8 cellular contexts compared by ENCODE assay signal in the genomic region with DNA sequence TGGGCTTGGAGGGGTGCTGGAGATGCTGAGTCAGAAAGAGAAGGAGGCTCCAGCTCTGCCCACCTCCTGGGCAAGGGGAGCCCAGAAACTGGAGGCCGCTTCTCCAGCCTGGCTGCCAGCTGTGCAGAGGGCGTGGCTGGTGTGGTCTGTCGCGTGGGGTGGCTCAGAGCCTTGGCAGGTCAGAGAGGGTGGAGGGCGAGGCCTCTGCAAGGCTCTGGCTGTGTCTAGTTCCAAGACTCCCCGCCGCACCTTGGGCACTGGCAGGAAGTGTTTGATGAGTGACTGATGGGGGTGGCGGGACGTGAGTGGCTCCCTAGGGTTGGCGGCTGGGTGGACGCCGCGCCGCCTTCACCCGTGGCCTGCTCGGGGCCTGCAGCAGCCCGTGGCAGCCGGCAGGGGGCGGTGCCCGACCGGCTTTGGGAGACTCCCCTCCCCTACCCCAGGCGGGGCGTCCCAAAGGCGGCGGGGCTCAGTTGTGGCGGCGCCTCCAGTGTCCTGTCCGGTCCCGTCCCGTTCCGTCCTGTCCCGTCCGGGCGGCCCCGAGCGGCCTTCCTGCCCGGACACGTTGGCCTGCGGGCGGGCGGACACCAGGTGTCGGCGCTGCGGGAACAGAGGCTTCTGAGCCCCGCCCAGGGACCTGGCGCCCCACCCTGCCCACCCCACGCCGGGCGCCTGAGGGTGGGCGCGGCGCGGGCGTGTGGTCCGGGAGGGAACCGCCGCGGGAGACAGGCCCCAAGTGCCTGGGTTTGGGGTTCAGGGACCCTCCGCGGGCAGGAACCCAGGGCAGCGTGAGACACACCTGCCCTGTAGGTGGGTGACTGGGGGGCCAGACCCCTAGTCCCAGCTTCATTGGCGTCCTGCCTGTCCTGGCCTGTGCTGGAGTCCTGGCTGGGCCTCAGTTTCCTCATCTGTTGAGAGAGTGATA. TPM values are rescaled to one million over a fixed set of nuclear protein-coding genes. Genes with fewer than 3 reads are reported as not detected.
DNase-seq lines count a peak whose midpoint lies in the region; ATAC-seq and TF ChIP-seq lines count a peak whose summit lies in the region.

No MANE protein-coding gene starts in this region.

- ATAC-seq in HG02763 (IDR thresholded peaks at IDR 0.05; ENCODE audit: unreplicated experiment) = no peak

- no peaks in the 10 kb centered on the region for H3K9me3 Mint-ChIP-seq in chondrocyte (ENCODE audit: low read depth)

- peak; percentile 94 for TF ChIP-seq CTCF in chondrocyte (IDR thresholded peaks at IDR 0.05)
- TF ChIP-seq CTCF in liver (IDR thresholded peaks at IDR 0.05; ENCODE audit: low read depth, low read length, missing input control) = peak; percentile 73

- no peak overlapping the region for H3K4me3 Mint-ChIP-seq in chondrocyte (ENCODE audit: unreplicated experiment)

- H3K36me3 Mint-ChIP-seq in chondrocyte (ENCODE audit: low read depth) = no peaks in the 10 kb centered on the region

- no peaks in the 10 kb centered on the region for H3K36me3 ChIP-seq in liver (ENCODE audit: control insufficient read depth in 4 of 4, insufficient read depth in 3 of 4, low read depth in 1 of 4, low read length in 3 of 4)

- peaks cover 0 to 2% (median under 1%) of the 10 kb centered on the region in 4 donors for H3K4me1 ChIP-seq in liver (ENCODE audit: control insufficient read depth in 4 of 4, insufficient read depth in 4 of 4, low read length in 3 of 4)

- peak overlapping the region; percentile 65 for H3K27ac Mint-ChIP-seq in chondrocyte (ENCODE audit: unreplicated experiment)

- H3K27me3 Mint-ChIP-seq in chondrocyte (ENCODE audit: low read depth) = no peaks in the 10 kb centered on the region

- H3K9ac ChIP-seq in liver (ENCODE audit: low read depth in 1 of 2, low read length in 2 of 2) = no peak overlapping the region

- H3K27me3 ChIP-seq in liver (ENCODE audit: control insufficient read depth in 4 of 4, insufficient read depth in 4 of 4, low read length in 3 of 4) = no peaks in the 10 kb centered on the region

- no peak overlapping the region for H3K27ac ChIP-seq in liver (ENCODE audit: low read depth in 1 of 2, low read length in 2 of 2)

- H3K4me3 ChIP-seq in liver (ENCODE audit: low read depth in 1 of 3, low read length in 3 of 3) = peak overlapping the region in 1 of 3 donors; percentile 38

- peak in 1 of 2 donors; percentile 75 for TF ChIP-seq RAD21 in liver (IDR thresholded peaks at IDR 0.05)

- H3K9me3 ChIP-seq in liver (ENCODE audit: control insufficient read depth in 4 of 4, low read length in 3 of 4) = no peaks in the 10 kb centered on the region

- peak; percentile 27 for DNase-seq in CMK (ENCODE audit: low read depth)
- peak; percentile 90 for DNase-seq in HuH-7.5 (ENCODE audit: low spot score)
- peak; percentile 51 to 52 for DNase-seq in activated CD4-positive, alpha-beta T cell treated with anti-CD3 and anti-CD28 coated beads for 24 hours (ENCODE audit: low read depth in 2 of 2)
- no peak for DNase-seq in chondrocyte (ENCODE audit: low spot score)
- peak; percentile 42 to 61 (median 47) for DNase-seq in stimulated activated CD4-positive, alpha-beta T cell treated with anti-CD3 and anti-CD28 coated beads, TNF-alpha, amount 100 ng/mL, for 24 hours (ENCODE audit: low read depth in 3 of 3)
- no peak for DNase-seq in dedifferentiated amniotic fluid mesenchymal stem cell (ENCODE audit: extremely low spot score)

- 16% methylated on average over 62 of the region's 62 CpGs for WGBS in liver

- H3K4me1 Mint-ChIP-seq in chondrocyte (ENCODE audit: low read depth) = peaks cover 55% of the 10 kb centered on the region

TF ChIP-seq in liver, 16 proteins besides CTCF, POLR2A, EP300 and RAD21:
- TF ChIP-seq, protein P1, sequence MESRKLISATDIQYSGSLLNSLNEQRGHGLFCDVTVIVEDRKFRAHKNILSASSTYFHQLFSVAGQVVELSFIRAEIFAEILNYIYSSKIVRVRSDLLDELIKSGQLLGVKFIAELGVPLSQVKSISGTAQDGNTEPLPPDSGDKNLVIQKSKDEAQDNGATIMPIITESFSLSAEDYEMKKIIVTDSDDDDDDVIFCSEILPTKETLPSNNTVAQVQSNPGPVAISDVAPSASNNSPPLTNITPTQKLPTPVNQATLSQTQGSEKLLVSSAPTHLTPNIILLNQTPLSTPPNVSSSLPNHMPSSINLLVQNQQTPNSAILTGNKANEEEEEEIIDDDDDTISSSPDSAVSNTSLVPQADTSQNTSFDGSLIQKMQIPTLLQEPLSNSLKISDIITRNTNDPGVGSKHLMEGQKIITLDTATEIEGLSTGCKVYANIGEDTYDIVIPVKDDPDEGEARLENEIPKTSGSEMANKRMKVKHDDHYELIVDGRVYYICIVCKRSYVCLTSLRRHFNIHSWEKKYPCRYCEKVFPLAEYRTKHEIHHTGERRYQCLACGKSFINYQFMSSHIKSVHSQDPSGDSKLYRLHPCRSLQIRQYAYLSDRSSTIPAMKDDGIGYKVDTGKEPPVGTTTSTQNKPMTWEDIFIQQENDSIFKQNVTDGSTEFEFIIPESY (IDR thresholded peaks at IDR 0.05) = no peak
- TF ChIP-seq FOXA1 (IDR thresholded peaks at IDR 0.05) (no peak), TAF1 (conservative IDR thresholded peaks at IDR 0.05) (no peak), EGR1 (IDR thresholded peaks at IDR 0.05; ENCODE audit: low read depth in 2 of 2) (no peak), FOXA2 (IDR thresholded peaks at IDR 0.05) (no peak), NR2F2 (IDR thresholded peaks at IDR 0.05) (no peak), YY1 (IDR thresholded peaks at IDR 0.05) (no peak)
- TF ChIP-seq, protein P2, sequence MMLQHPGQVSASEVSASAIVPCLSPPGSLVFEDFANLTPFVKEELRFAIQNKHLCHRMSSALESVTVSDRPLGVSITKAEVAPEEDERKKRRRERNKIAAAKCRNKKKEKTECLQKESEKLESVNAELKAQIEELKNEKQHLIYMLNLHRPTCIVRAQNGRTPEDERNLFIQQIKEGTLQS (IDR thresholded peaks at IDR 0.05) = no peak
- TF ChIP-seq, protein P3, sequence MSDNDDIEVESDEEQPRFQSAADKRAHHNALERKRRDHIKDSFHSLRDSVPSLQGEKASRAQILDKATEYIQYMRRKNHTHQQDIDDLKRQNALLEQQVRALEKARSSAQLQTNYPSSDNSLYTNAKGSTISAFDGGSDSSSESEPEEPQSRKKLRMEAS (IDR thresholded peaks at IDR 0.05) = no peak
- TF ChIP-seq, protein P4, sequence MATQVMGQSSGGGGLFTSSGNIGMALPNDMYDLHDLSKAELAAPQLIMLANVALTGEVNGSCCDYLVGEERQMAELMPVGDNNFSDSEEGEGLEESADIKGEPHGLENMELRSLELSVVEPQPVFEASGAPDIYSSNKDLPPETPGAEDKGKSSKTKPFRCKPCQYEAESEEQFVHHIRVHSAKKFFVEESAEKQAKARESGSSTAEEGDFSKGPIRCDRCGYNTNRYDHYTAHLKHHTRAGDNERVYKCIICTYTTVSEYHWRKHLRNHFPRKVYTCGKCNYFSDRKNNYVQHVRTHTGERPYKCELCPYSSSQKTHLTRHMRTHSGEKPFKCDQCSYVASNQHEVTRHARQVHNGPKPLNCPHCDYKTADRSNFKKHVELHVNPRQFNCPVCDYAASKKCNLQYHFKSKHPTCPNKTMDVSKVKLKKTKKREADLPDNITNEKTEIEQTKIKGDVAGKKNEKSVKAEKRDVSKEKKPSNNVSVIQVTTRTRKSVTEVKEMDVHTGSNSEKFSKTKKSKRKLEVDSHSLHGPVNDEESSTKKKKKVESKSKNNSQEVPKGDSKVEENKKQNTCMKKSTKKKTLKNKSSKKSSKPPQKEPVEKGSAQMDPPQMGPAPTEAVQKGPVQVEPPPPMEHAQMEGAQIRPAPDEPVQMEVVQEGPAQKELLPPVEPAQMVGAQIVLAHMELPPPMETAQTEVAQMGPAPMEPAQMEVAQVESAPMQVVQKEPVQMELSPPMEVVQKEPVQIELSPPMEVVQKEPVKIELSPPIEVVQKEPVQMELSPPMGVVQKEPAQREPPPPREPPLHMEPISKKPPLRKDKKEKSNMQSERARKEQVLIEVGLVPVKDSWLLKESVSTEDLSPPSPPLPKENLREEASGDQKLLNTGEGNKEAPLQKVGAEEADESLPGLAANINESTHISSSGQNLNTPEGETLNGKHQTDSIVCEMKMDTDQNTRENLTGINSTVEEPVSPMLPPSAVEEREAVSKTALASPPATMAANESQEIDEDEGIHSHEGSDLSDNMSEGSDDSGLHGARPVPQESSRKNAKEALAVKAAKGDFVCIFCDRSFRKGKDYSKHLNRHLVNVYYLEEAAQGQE (IDR thresholded peaks at IDR 0.05) = no peak

RNA-seq across cellular contexts. Expression of a gene that starts 39.7 kb away (rescaled TPM):
- total RNA-seq in chondrocyte = 10.7 to 17.0 TPM (median 12.1 TPM) in 3 replicates
- total RNA-seq in liver = under 1 TPM; 0.05 to 0.08 TPM
- polyA plus RNA-seq in liver = under 1 TPM; 0.04 to 0.12 TPM

Comparison
In these comparisons a context has a peak if more than half of its experiments do, and no peak if none do; other contexts are left out.
1. DNase-seq: peak in CMK (single experiment), HuH-7.5 (single experiment), activated CD4-positive, alpha-beta T cell treated with anti-CD3 and anti-CD28 coated beads for 24 hours (2 of 2) and stimulated activated CD4-positive, alpha-beta T cell treated with anti-CD3 and anti-CD28 coated beads, TNF-alpha, amount 100 ng/mL, for 24 hours (3 of 3); none in chondrocyte (single experiment) and dedifferentiated amniotic fluid mesenchymal stem cell (single experiment).
2. RNA of a gene that starts 39.7 kb away (total RNA-seq): 10.7 to 17.0 TPM in chondrocyte; 0.05 to 0.08 TPM in liver; every median in the first group is over 10 times any median in the second.